ENCODE assay signal across 8 cellular contexts in genomic region chr15:69729167-69729748, GRCh38.
A peak's percentile ranks its signal among the peaks of the same experiment; 100 is the strongest.
DNase-seq lines count a peak whose midpoint lies in the region; ATAC-seq lines count a peak whose summit lies in the region.

No MANE protein-coding gene starts in this region.

- in situ Hi-C loops in SK-MEL-5 (cut with HindIII; ENCODE audit: low pct_unique_long_range_greater_than_20kb, low sequenced_read_pairs), result no loop called here

- no peaks in the 10 kb centered on the region for H3K36me3 Mint-ChIP-seq in activated naive CD8-positive, alpha-beta T cell treated with anti-CD3 and anti-CD28 coated beads for 36 hours

- DNase-seq in NCI-H1105 treated with DMSO at 0.1 percent for 48 hours (lab: John Stamatoyannopoulos, UW) (peak; percentile 21), NCI-H1105 (lab: John Stamatoyannopoulos, UW) (no peak), SK-MEL-5 (ENCODE audit: low read depth, low spot score) (peak; percentile 44), kidney tubule cell (ENCODE audit: low spot score) (peak; percentile 26)
- peak; percentile 49 for DNase-seq in activated naive CD8-positive, alpha-beta T cell treated with anti-CD3 and anti-CD28 coated beads for 36 hours
- peak; percentile 54 for DNase-seq in stimulated activated CD8-positive, alpha-beta memory T cell treated with anti-CD3 and anti-CD28 coated beads, Interleukin-12 subunit alpha, Interleukin-12 subunit beta, amount 100 ng/mL, for 4 hours (ENCODE audit: low read depth)

- peaks cover 14% of the 10 kb centered on the region for H3K27me3 Mint-ChIP-seq in activated naive CD8-positive, alpha-beta T cell treated with anti-CD3 and anti-CD28 coated beads for 36 hours

- no peaks in the 10 kb centered on the region for H3K9me3 Mint-ChIP-seq in activated naive CD8-positive, alpha-beta T cell treated with anti-CD3 and anti-CD28 coated beads for 36 hours

- H3K4me1 Mint-ChIP-seq in activated naive CD8-positive, alpha-beta T cell treated with anti-CD3 and anti-CD28 coated beads for 36 hours, result peaks cover 23% of the 10 kb centered on the region

- no peak for ATAC-seq in HG03108 (IDR thresholded peaks at IDR 0.05; ENCODE audit: unreplicated experiment)
- no peak for ATAC-seq in GM21737 (IDR thresholded peaks at IDR 0.05; ENCODE audit: unreplicated experiment)

- no peak overlapping the region for H3K27ac Mint-ChIP-seq in activated naive CD8-positive, alpha-beta T cell treated with anti-CD3 and anti-CD28 coated beads for 36 hours

- no peak overlapping the region for H3K4me3 Mint-ChIP-seq in activated naive CD8-positive, alpha-beta T cell treated with anti-CD3 and anti-CD28 coated beads for 36 hours
